In the genomic region with DNA sequence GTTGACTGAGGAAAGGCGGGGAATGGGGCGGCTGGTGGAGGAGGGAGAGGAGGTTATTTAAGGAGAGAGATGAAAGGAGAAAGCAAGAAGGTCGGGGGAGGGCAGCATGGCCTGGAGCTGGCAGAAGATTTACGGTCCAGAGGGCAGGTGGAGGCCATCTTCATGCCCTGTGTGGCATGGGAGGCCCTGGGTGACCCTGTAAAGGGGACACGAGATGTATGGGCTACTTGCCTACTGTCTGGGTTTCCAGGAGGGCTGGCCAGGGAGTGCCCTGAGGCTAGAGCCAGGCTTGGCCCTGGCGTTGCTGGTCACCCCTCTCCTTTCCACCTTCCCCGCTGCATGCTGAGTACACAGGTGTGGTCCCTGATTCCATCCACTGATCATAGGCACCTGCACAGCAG, we compare ENCODE assay signal across 1 cellular context.
TF ChIP-seq lines count a peak whose summit lies in the region.

No MANE protein-coding gene starts in this region.

TF ChIP-seq in WTC11, 78 proteins besides CTCF, POLR2A, EP300 and RAD21 (continued from another document):
- TF ChIP-seq, protein P1, sequence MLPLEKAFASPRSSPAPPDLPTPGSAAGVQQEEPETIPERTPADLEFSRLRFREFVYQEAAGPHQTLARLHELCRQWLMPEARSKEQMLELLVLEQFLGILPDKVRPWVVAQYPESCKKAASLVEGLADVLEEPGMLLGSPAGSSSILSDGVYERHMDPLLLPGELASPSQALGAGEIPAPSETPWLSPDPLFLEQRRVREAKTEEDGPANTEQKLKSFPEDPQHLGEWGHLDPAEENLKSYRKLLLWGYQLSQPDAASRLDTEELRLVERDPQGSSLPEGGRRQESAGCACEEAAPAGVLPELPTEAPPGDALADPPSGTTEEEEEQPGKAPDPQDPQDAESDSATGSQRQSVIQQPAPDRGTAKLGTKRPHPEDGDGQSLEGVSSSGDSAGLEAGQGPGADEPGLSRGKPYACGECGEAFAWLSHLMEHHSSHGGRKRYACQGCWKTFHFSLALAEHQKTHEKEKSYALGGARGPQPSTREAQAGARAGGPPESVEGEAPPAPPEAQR (CRISPR knock-in tag; IDR thresholded peaks at IDR 0.05), result no peak
- TF ChIP-seq, protein P2, sequence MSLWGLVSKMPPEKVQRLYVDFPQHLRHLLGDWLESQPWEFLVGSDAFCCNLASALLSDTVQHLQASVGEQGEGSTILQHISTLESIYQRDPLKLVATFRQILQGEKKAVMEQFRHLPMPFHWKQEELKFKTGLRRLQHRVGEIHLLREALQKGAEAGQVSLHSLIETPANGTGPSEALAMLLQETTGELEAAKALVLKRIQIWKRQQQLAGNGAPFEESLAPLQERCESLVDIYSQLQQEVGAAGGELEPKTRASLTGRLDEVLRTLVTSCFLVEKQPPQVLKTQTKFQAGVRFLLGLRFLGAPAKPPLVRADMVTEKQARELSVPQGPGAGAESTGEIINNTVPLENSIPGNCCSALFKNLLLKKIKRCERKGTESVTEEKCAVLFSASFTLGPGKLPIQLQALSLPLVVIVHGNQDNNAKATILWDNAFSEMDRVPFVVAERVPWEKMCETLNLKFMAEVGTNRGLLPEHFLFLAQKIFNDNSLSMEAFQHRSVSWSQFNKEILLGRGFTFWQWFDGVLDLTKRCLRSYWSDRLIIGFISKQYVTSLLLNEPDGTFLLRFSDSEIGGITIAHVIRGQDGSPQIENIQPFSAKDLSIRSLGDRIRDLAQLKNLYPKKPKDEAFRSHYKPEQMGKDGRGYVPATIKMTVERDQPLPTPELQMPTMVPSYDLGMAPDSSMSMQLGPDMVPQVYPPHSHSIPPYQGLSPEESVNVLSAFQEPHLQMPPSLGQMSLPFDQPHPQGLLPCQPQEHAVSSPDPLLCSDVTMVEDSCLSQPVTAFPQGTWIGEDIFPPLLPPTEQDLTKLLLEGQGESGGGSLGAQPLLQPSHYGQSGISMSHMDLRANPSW (CRISPR knock-in tag; conservative IDR thresholded peaks at IDR 0.05; ENCODE audit: low read depth), result no peak
- TF ChIP-seq, protein P3, sequence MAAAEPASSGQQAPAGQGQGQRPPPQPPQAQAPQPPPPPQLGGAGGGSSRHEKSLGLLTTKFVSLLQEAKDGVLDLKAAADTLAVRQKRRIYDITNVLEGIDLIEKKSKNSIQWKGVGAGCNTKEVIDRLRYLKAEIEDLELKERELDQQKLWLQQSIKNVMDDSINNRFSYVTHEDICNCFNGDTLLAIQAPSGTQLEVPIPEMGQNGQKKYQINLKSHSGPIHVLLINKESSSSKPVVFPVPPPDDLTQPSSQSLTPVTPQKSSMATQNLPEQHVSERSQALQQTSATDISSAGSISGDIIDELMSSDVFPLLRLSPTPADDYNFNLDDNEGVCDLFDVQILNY (CRISPR knock-in tag; IDR thresholded peaks at IDR 0.05), result no peak
- no peak for TF ChIP-seq ZNF671 (CRISPR knock-in tag; IDR thresholded peaks at IDR 0.05)
- TF ChIP-seq, protein P4, sequence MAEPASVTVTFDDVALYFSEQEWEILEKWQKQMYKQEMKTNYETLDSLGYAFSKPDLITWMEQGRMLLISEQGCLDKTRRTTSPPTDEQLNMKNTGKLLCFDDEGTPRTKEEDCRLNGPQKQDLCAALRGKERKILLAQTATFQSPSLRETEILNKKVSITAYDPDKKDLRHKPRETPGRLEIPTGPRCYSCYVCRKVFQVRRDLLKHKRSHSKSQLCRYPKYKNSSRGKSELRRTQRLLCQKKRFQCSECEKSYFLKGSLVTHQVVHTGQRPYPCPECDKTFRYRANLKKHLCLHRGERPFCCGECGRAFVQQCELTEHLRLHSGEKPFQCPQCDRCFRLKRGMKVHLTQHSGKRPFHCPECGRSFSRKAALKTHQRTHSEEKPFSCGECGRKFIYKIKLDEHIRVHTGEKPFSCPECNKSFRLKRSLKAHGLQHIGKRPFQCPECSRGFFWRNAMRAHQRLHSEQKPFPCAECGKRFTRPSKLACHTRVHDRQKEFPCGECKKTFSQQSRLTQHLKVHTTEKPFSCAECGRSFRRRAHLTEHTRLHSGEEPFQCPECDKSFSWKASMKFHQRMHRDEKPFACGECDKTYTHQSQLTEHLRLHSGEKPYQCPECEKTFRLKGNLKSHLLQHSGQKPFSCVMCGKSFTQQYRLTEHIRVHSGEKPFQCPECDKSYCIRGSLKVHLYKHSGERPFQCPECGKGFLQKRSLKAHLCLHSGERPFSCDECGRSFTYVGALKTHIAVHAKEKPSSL (CRISPR knock-in tag; conservative IDR thresholded peaks at IDR 0.05), result no peak
- no peak for TF ChIP-seq ATF1 (CRISPR knock-in tag; IDR thresholded peaks at IDR 0.05)
- TF ChIP-seq, protein P5, sequence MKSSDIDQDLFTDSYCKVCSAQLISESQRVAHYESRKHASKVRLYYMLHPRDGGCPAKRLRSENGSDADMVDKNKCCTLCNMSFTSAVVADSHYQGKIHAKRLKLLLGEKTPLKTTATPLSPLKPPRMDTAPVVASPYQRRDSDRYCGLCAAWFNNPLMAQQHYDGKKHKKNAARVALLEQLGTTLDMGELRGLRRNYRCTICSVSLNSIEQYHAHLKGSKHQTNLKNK (CRISPR knock-in tag; IDR thresholded peaks at IDR 0.05), result no peak
TF ChIP-seq in WTC11: peak in this region for 0.
